In the genomic region with DNA sequence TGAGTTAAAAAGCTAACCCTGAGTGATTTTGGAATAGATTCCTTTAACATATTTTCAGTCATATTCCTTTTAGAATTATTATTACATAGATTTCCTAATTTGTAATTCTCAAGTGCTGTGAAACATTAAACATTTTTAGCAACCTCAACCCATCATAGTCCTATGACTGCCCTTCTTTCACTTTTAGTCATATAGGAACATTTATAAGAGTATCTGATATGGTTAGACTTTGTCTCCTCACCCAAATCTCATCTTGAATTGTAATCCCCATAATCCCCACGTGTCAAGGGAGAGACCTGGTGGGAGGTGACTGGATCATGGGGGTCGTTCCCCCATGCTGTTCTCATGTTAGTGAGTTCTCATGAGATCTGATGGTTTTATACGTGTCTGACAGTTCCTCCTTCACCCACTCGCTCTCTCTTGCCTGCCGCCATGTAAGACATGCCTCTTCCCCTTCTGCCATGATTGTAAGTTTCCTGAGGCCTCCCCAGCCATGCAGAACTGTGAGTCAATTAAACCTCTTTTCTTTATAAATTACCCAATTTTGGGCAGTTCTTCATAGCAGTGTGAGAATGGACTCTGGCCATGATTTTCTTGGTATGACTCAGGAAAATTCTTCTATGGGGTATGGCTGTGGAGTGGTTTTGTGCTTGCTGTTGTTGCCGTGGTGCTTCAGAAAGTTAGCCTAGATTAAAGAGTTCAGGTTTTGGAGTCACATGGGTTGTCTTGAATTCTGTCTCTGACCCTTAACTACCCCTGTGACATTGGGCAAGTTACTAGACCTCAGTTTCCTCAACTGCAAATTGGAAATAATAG, we compare ENCODE assay signal across 18 cellular contexts.
A peak's percentile ranks its signal among the peaks of the same experiment; 100 is the strongest.
DNase-seq lines count a peak whose midpoint lies in the region; ATAC-seq, FAIRE-seq and TF ChIP-seq lines count a peak whose summit lies in the region.
"Had no signal": no experiment of that assay in that cellular context is flagged by ENCODE, and none has a peak within 500 bp of the region (broad histone marks: within the 10 kb centered on the region; RNA-seq: fewer than 3 reads in every experiment).

No MANE protein-coding gene starts in this region.

- no peak overlapping the region for H3K9ac ChIP-seq in GM12878 (ENCODE audit: control insufficient read depth, insufficient read depth, low read length)

- no peak for TF ChIP-seq CTCF in GM12878 (IDR thresholded peaks at IDR 0.05 in 2 of 3, conservative IDR thresholded peaks at IDR 0.05 in 1 of 3; ENCODE audit: control insufficient read depth in 2 of 3, extremely low read depth in 1 of 3, insufficient read depth in 1 of 3, low read depth in 3 of 3, low read length in 3 of 3)

- in situ Hi-C loops in GM12878 (cut with MboI) = no loop called here

- peaks cover 1 to 9% of the 10 kb centered on the region in 2 experiments; a peak in 2 of 4 replicates for H3K36me3 ChIP-seq in GM12878 (ENCODE audit: control insufficient read depth in 2 of 2, insufficient read depth in 2 of 2, low read length in 1 of 2)
- H3K36me3 ChIP-seq: breast epithelium had no signal

- H3K4me1 ChIP-seq in GM12878 (ENCODE audit: control insufficient read depth, insufficient read depth, low read length) = peaks cover 5% of the 10 kb centered on the region; the same call in 1 of the 2 replicates

- H3K4me3 ChIP-seq in GM12878 = no peak overlapping the region
- H3K4me3 ChIP-seq: breast epithelium, mucosa of descending colon had no signal

- DNase-seq in EL (peak; percentile 12), HTR-8/SVneo (ENCODE audit: insufficient read length, low spot score) (no peak), GM12878 (ENCODE audit: low read depth, low spot score) (no peak), renal cortical epithelial cell (ENCODE audit: low read depth) (peak; percentile 52), amniotic stem cell (lab: John Stamatoyannopoulos, UW) (no peak), SHP77 (lab: John Stamatoyannopoulos, UW) (no peak)
- DNase-seq: activated gamma-delta T cell treated with Interleukin-2 at 50 U/mL for 16 hours, KBM-7, left cardiac atrium, mucosa of descending colon, NCI-H1105, NCI-H2171 treated with DMSO at 0.1 percent for 48 hours, nucleus accumbens, RPMI8226, T-cell had no signal

- H3K79me2 ChIP-seq in GM12878 (ENCODE audit: control insufficient read depth, insufficient read depth, low read length) = peaks cover 44% of the 10 kb centered on the region

- TF ChIP-seq POLR2A in GM12878 (IDR thresholded peaks at IDR 0.05; ENCODE audit: low read depth, low read length) = no peak

- BruUV-seq in GM12878 (replicated peaks; lab: Mats Ljungman, UMichigan) = no TSS peak

- WGBS in GM12878 (ENCODE audit: insufficient coverage, insufficient replicate concordance, low lambda C conversion rate, missing lambda C conversion rate) = 82% methylated on average over 6 of the region's 6 CpGs

- CTCF ChIA-PET in GM12878 (lab: Yijun Ruan, JAX) = interaction anchor here (1.2 kb wide), 1 partner anchor 81 kb away, joined by 3 read pairs; no protein-coding TSS in a partner anchor

- intact Hi-C loops in GM12878 (cut with micrococcal nuclease; ENCODE audit: unreplicated experiment) = no loop called here

- FAIRE-seq in HTR-8/SVneo (lab: Jason Lieb, UNC) (peak; percentile 31), GM12878 (lab: Jason Lieb, UNC) (no peak)

- H3K9me3 ChIP-seq in GM12878 (replicated peaks; ENCODE audit: control insufficient read depth, insufficient read depth, low read length) = peaks cover 23% of the 10 kb centered on the region
- H3K9me3 ChIP-seq: breast epithelium, mucosa of descending colon had no signal

- SMC1A ChIA-PET in GM12878 (lab: Charles Lee; ENCODE audit: uncharacterized antibody, unreplicated experiment) = interaction anchor here (0.5 to 1.3 kb wide), 4 partner anchors 9 to 129 kb away, joined by 3 read pairs; no protein-coding TSS in a partner anchor

- TF ChIP-seq EP300 in GM12878 (IDR thresholded peaks at IDR 0.05; ENCODE audit: borderline replicate concordance in 1 of 2, control insufficient read depth in 1 of 2, low read depth in 2 of 2, low read length in 2 of 2) = no peak

- no peak overlapping the region for H2AFZ ChIP-seq in GM12878 (ENCODE audit: control insufficient read depth, low read depth, low read length)

- no peak for TF ChIP-seq RAD21 in GM12878 (IDR thresholded peaks at IDR 0.05; ENCODE audit: insufficient read depth, low read depth, low read length)

- POLR2A ChIA-PET in GM12878 (lab: Charles Lee) = interaction anchor here (0.6 kb wide), 1 partner anchor 113 kb away, joined by 3 read pairs; no protein-coding TSS in a partner anchor

- H3K27me3 ChIP-seq in GM12878 (replicated peaks in 1 of 2; ENCODE audit: control insufficient read depth in 2 of 2, insufficient read depth in 2 of 2, low read length in 1 of 2) = no peaks in the 10 kb centered on the region
- H3K27me3 ChIP-seq: breast epithelium had no signal

- H3K27ac ChIP-seq in GM12878 (ENCODE audit: control insufficient read depth, insufficient read depth) = no peak overlapping the region
- H3K27ac ChIP-seq: breast epithelium, C4-2B had no signal

- H3K4me2 ChIP-seq in GM12878 (ENCODE audit: control insufficient read depth, insufficient read depth) = no peak overlapping the region

- ATAC-seq in GM12878 (peak; percentile 58), GM19324 (IDR thresholded peaks at IDR 0.05; ENCODE audit: low FRiP score, unreplicated experiment) (no peak)
- ATAC-seq: left cardiac atrium, mucosa of descending colon, T-cell had no signal

- RAD21 ChIA-PET in GM12878 (lab: Charles Lee; ENCODE audit: unreplicated experiment) = interaction anchor here (0.6 kb wide), 1 partner anchor 8 kb away, joined by 3 read pairs; no protein-coding TSS in a partner anchor

- H4K20me1 ChIP-seq in GM12878 (ENCODE audit: control insufficient read depth, insufficient read depth) = no peaks in the 10 kb centered on the region

TF ChIP-seq in GM12878, 131 proteins besides CTCF, POLR2A, EP300 and RAD21 (continues in another document):
- peak; percentile 29 for TF ChIP-seq SKIL (IDR thresholded peaks at IDR 0.05; ENCODE audit: low read depth, poor library complexity, severe bottlenecking)
- 0 out of 2 replicates have a peak, but pooled peaks have one; percentile 16 for TF ChIP-seq MTA2 (IDR thresholded peaks at IDR 0.05; ENCODE audit: low read depth)
- TF ChIP-seq IKZF2 (IDR thresholded peaks at IDR 0.05) = 0 out of 4 replicates have a peak, but pooled peaks of 1 of the 2 experiments have one; percentile 40
- peak; percentile 34 for TF ChIP-seq JUNB (IDR thresholded peaks at IDR 0.05)
- no peak for TF ChIP-seq ZBTB40 (IDR thresholded peaks at IDR 0.05; ENCODE audit: borderline replicate concordance)
- TF ChIP-seq, protein P1, sequence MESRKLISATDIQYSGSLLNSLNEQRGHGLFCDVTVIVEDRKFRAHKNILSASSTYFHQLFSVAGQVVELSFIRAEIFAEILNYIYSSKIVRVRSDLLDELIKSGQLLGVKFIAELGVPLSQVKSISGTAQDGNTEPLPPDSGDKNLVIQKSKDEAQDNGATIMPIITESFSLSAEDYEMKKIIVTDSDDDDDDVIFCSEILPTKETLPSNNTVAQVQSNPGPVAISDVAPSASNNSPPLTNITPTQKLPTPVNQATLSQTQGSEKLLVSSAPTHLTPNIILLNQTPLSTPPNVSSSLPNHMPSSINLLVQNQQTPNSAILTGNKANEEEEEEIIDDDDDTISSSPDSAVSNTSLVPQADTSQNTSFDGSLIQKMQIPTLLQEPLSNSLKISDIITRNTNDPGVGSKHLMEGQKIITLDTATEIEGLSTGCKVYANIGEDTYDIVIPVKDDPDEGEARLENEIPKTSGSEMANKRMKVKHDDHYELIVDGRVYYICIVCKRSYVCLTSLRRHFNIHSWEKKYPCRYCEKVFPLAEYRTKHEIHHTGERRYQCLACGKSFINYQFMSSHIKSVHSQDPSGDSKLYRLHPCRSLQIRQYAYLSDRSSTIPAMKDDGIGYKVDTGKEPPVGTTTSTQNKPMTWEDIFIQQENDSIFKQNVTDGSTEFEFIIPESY (IDR thresholded peaks at IDR 0.05) = peak; percentile 68; the same call in 1 of the 2 replicates

Comparison
In these comparisons a context has a peak if more than half of its experiments do, and no peak if none do; other contexts are left out.
1. DNase-seq: peak in EL (single experiment) and renal cortical epithelial cell (single experiment); none in HTR-8/SVneo (single experiment), GM12878 (single experiment), amniotic stem cell (single experiment) and SHP77 (0 of 2).